ENCODE assay signal across 8 cellular contexts in the genomic region with DNA sequence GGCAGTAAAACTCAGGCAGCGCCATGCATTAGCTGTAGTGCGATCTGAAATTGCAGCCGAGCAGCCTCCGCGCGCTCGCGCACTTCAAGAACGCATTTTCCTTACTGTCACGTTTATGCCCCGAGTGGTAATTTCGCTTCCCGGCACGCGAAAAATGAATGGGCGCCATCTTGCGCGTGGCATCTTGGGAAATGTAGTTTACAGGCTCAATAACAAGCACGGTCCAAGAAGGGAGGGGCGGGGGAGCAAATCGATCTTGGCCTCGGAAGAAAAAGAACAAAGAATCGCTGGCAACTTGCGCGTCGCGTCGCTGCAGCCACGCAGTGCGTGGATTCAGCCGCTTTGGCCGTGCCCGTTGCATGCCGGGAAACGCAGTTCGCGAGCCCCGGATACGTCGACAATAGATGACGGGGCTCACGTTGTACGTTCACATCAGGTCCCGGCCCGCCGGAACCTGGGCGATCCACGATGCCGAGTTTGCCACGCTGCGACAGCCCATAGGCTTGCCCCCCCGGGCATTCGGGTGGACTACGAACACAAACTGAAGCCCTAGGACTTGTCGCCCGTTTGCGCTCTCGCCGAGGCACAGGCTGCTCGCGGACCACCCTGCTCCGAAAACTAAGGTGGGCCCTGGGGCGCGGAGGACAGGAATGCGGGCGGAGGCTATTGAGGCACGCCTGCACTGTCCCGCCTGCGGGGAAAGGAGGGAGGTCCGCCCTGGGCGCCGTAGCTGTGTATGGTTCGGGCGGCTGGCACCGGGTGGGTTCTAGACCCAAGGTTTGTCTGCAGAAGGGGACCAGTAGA. TPM values are rescaled to one million over a fixed set of nuclear protein-coding genes. Genes with fewer than 3 reads are reported as not detected.
DNase-seq lines count a peak whose midpoint lies in the region; ATAC-seq and TF ChIP-seq lines count a peak whose summit lies in the region.

A gene with protein sequence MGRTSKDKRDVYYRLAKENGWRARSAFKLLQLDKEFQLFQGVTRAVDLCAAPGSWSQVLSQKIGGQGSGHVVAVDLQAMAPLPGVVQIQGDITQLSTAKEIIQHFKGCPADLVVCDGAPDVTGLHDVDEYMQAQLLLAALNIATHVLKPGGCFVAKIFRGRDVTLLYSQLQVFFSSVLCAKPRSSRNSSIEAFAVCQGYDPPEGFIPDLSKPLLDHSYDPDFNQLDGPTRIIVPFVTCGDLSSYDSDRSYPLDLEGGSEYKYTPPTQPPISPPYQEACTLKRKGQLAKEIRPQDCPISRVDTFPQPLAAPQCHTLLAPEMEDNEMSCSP (plus strand): TSS at position 426 of the 804 bp plus-strand sequence. CDS start 1,849 bp downstream, outside the sequence.

- H3K4me1 ChIP-seq in Panc1 (ENCODE audit: control insufficient read depth, insufficient read depth, low read length) (peaks cover 5% of the 10 kb centered on the region), muscle layer of colon (ENCODE audit: insufficient read depth, low read length) (no peaks in the 10 kb centered on the region)

- intact Hi-C loops in Panc1 (cut with micrococcal nuclease; ENCODE audit: unreplicated experiment) = no loop called here

- peak; percentile 45 for TF ChIP-seq POLR2A in erythroblast (IDR thresholded peaks at IDR 0.05; ENCODE audit: low read length)

- no peak for TF ChIP-seq CTCF in Panc1 (IDR thresholded peaks at IDR 0.05)

- no TSS peak for BruUV-seq in Panc1 (replicated peaks; lab: Mats Ljungman, UMichigan)

- H3K9ac ChIP-seq in muscle layer of colon (ENCODE audit: low read length) = peak within 1 kb of the TSS; percentile 44

- peak within 1 kb of the TSS; percentile 96 for H3K4me3 Mint-ChIP-seq in activated T-cell treated with anti-CD3 and anti-CD28 coated beads, Interleukin-2, amount 50 U/mL, for 4 hours

- peak within 1 kb of the TSS; percentile 78 for H3K4me3 ChIP-seq in Jurkat, Clone E6-1 (ENCODE audit: low read length)
- H3K4me3 ChIP-seq in Panc1 (ENCODE audit: low read depth in 2 of 2, low read length in 2 of 2) = peak within 1 kb of the TSS; percentile 94 to 95
- H3K4me3 ChIP-seq in muscle layer of colon (ENCODE audit: low read depth in 1 of 2, low read length in 2 of 2) = peak within 1 kb of the TSS; percentile 65 to 71

- H3K9me3 Mint-ChIP-seq in activated T-cell treated with anti-CD3 and anti-CD28 coated beads, Interleukin-2, amount 50 U/mL, for 4 hours = no peaks in the 10 kb centered on the region

- H3K27me3 Mint-ChIP-seq in activated T-cell treated with anti-CD3 and anti-CD28 coated beads, Interleukin-2, amount 50 U/mL, for 4 hours (ENCODE audit: low read depth) = no peaks in the 10 kb centered on the region

- H3K36me3 Mint-ChIP-seq in activated T-cell treated with anti-CD3 and anti-CD28 coated beads, Interleukin-2, amount 50 U/mL, for 4 hours (ENCODE audit: insufficient read depth) = peaks cover 10% of the 10 kb centered on the region

- H3K27ac ChIP-seq in Panc1 (ENCODE audit: low read length) = peak within 1 kb of the TSS; percentile 89
- peak within 1 kb of the TSS; percentile 58 for H3K27ac ChIP-seq in muscle layer of colon (ENCODE audit: low read depth, low read length)

- H3K4me1 Mint-ChIP-seq in activated T-cell treated with anti-CD3 and anti-CD28 coated beads, Interleukin-2, amount 50 U/mL, for 4 hours (ENCODE audit: low read depth) = peaks cover 31% of the 10 kb centered on the region

- DNase-seq in DMS153 (lab: John Stamatoyannopoulos, UW) (peak; percentile 62), Panc1 (ENCODE audit: low read depth, low spot score) (peak; percentile 67), erythroblast (lab: John Stamatoyannopoulos, UW) (peak; percentile 86 to 90)
- DNase-seq in Jurkat, Clone E6-1 (ENCODE audit: low read depth, low spot score) = peak; percentile 91
- DNase-seq in activated T-cell treated with anti-CD3 and anti-CD28 coated beads, Interleukin-2, amount 50 U/mL, for 4 hours = peak; percentile 81
- DNase-seq in stimulated activated CD8-positive, alpha-beta memory T cell treated with anti-CD3 and anti-CD28 coated beads, Interleukin-7, amount 100 ng/mL, for 24 hours (ENCODE audit: low read depth) = peak; percentile 65

- CTCF ChIA-PET in Panc1 (lab: Charles Lee) = no interaction called here

- no peaks in the 10 kb centered on the region for H3K27me3 ChIP-seq in Panc1 (ENCODE audit: control insufficient read depth, insufficient read depth, low read length)
- no peaks in the 10 kb centered on the region for H3K27me3 ChIP-seq in muscle layer of colon (ENCODE audit: control insufficient read depth in 1 of 2, insufficient read depth in 2 of 2, low read length in 2 of 2)

- H3K36me3 ChIP-seq in Panc1 (ENCODE audit: control insufficient read depth, insufficient read depth, low read length) (no peaks in the 10 kb centered on the region), muscle layer of colon (ENCODE audit: insufficient read depth, low read length) (no peaks in the 10 kb centered on the region)

- POLR2A ChIA-PET in Panc1 (lab: Charles Lee) = no interaction called here

- in situ Hi-C loops in Panc1 (cut with HindIII; ENCODE audit: low pct_unique_long_range_greater_than_20kb, low sequenced_read_pairs) = no loop called here

- no peaks in the 10 kb centered on the region for H3K9me3 ChIP-seq in Panc1 (ENCODE audit: control insufficient read depth, insufficient read depth, low read depth, low read length)
- H3K9me3 ChIP-seq in muscle layer of colon (ENCODE audit: low read length) = no peaks in the 10 kb centered on the region

- ATAC-seq in GM21619 (IDR thresholded peaks at IDR 0.05; ENCODE audit: unreplicated experiment) = peak; percentile 87
- ATAC-seq in Panc1 = peak; percentile 98
- ATAC-seq in activated T-cell treated with anti-CD3 and anti-CD28 coated beads, Interleukin-2, amount 50 U/mL, for 4 hours = peak; percentile 93 to 95

RNA-seq across cellular contexts. Expression of the gene that starts here (rescaled TPM):
- 95.2 TPM for polyA plus RNA-seq in Jurkat, Clone E6-1 (2012; ENCODE audit: insufficient read depth, insufficient read length)
- 43.1 TPM for total RNA-seq in Panc1 (2021; ENCODE audit: unreplicated experiment)
- 68.9 TPM for polyA plus RNA-seq in Panc1 (2012; ENCODE audit: insufficient read length)
- 100 to 1,000 TPM; 130 to 147 (median 134) TPM for total RNA-seq in activated T-cell treated with anti-CD3 and anti-CD28 coated beads, Interleukin-2, amount 50 U/mL, for 4 hours

Comparison
In these comparisons a context has a peak if more than half of its experiments do, and no peak if none do; other contexts are left out.
1. Peak in every context shown above with its lines: DNase-seq, ATAC-seq, H3K4me3 ChIP-seq and H3K27ac ChIP-seq.